In genomic region chr14:39035336-39035735, GRCh38 we compare ENCODE assay signal across 1 cellular context.
TF ChIP-seq lines count a peak whose summit lies in the region.

No MANE protein-coding gene starts in this region.

TF ChIP-seq in HepG2, 621 proteins besides CTCF, POLR2A, EP300 and RAD21 (continued from another document):
- TF ChIP-seq, protein P1, sequence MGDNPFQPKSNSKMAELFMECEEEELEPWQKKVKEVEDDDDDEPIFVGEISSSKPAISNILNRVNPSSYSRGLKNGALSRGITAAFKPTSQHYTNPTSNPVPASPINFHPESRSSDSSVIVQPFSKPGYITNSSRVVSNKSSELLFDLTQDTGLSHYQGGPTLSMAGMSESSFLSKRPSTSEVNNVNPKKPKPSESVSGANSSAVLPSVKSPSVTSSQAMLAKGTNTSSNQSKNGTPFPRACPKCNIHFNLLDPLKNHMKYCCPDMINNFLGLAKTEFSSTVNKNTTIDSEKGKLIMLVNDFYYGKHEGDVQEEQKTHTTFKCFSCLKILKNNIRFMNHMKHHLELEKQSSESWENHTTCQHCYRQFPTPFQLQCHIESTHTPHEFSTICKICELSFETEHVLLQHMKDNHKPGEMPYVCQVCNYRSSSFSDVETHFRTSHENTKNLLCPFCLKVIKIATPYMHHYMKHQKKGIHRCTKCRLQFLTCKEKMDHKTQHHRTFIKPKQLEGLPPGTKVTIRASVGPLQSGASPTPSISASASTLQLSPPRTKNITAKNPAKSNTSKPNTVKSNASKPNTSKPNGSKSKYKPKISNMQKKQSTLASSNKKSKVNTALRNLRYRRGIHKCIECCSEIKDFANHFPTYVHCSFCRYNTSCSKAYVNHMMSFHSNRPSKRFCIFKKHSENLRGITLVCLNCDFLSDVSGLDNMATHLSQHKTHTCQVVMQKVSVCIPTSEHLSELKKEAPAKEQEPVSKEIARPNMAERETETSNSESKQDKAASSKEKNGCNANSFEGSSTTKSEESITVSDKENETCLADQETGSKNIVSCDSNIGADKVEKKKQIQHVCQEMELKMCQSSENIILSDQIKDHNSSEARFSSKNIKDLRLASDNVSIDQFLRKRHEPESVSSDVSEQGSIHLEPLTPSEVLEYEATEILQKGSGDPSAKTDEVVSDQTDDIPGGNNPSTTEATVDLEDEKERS (CRISPR knock-in tag; IDR thresholded peaks at IDR 0.05), result 0 out of 2 replicates have a peak, but pooled peaks have one; percentile 16
- TF ChIP-seq, protein P2, sequence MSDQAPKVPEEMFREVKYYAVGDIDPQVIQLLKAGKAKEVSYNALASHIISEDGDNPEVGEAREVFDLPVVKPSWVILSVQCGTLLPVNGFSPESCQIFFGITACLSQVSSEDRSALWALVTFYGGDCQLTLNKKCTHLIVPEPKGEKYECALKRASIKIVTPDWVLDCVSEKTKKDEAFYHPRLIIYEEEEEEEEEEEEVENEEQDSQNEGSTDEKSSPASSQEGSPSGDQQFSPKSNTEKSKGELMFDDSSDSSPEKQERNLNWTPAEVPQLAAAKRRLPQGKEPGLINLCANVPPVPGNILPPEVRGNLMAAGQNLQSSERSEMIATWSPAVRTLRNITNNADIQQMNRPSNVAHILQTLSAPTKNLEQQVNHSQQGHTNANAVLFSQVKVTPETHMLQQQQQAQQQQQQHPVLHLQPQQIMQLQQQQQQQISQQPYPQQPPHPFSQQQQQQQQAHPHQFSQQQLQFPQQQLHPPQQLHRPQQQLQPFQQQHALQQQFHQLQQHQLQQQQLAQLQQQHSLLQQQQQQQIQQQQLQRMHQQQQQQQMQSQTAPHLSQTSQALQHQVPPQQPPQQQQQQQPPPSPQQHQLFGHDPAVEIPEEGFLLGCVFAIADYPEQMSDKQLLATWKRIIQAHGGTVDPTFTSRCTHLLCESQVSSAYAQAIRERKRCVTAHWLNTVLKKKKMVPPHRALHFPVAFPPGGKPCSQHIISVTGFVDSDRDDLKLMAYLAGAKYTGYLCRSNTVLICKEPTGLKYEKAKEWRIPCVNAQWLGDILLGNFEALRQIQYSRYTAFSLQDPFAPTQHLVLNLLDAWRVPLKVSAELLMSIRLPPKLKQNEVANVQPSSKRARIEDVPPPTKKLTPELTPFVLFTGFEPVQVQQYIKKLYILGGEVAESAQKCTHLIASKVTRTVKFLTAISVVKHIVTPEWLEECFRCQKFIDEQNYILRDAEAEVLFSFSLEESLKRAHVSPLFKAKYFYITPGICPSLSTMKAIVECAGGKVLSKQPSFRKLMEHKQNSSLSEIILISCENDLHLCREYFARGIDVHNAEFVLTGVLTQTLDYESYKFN (CRISPR knock-in tag; conservative IDR thresholded peaks at IDR 0.05), result 0 out of 2 replicates have a peak, but pooled peaks have one; percentile 17
- TF ChIP-seq ZBTB7B (CRISPR knock-in tag; IDR thresholded peaks at IDR 0.05), result no peak
- peak; percentile 30; the same call in 1 of the 2 replicates for TF ChIP-seq POLR2AphosphoS5 (IDR thresholded peaks at IDR 0.05; ENCODE audit: low read depth, low read length)
- peak; percentile 66 to 71 for TF ChIP-seq MAFK (conservative IDR thresholded peaks at IDR 0.05 in 1 of 2, IDR thresholded peaks at IDR 0.05 in 1 of 2; ENCODE audit: low read length in 2 of 2)
